ENCODE assay signal across 25 cellular contexts in the genomic region with DNA sequence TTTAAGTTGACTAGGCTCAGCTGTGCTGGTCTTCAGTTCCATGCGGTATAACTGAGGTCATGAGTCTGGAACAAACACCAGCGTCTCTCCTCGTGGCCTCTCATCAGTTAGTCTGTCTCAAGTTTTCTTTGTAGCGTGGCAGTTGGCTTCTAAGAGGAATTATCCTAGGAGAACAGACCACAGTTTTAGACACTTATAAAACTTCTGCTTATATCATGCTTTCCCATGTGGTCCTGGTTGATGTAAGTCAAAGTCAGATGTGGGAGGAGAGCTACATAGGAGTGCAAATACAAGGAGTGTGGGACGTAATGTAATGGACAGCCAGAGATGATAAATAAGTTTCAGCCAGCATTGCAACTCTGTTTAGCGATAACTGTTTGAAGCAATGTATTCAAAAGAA.
"Had no signal": no experiment of that assay in that cellular context is flagged by ENCODE, and none has a peak within 500 bp of the region (broad histone marks: within the 10 kb centered on the region; RNA-seq: fewer than 3 reads in every experiment).

No MANE protein-coding gene starts in this region.

- H3K9me3 Mint-ChIP-seq: effector memory CD8-positive, alpha-beta T cell; naive thymus-derived CD8-positive, alpha-beta T cell; neural crest cell; stimulated activated effector memory CD8-positive, alpha-beta T cell treated with anti-CD3 and anti-CD28 coated beads, Interleukin-12 subunit alpha, Interleukin-12 subunit beta, amount 100 ng/mL, for 72 hours had no signal

- H3K4me1 Mint-ChIP-seq: naive thymus-derived CD8-positive, alpha-beta T cell; stimulated activated effector memory CD8-positive, alpha-beta T cell treated with anti-CD3 and anti-CD28 coated beads, Interleukin-12 subunit alpha, Interleukin-12 subunit beta, amount 100 ng/mL, for 72 hours had no signal

- H3K4me1 ChIP-seq: gastrocnemius medialis, testis, tibial artery had no signal

- DNase-seq: dermis blood vessel endothelial cell; effector memory CD8-positive, alpha-beta T cell; erythroblast; foreskin fibroblast; gastrocnemius medialis; head of caudate nucleus; kidney; mesendoderm; naive thymus-derived CD8-positive, alpha-beta T cell; pancreas; stimulated activated CD4-positive, alpha-beta T cell treated with anti-CD3 and anti-CD28 coated beads, Interleukin-2, amount 100 ng/mL, for 24 hours; stimulated activated CD4-positive, alpha-beta T cell treated with anti-CD3 and anti-CD28 coated beads, Interleukin-4, amount 100 ng/mL, for 24 hours; stimulated activated naive CD4-positive, alpha-beta T cell treated with Interleukin-2 at 50 U/mL for 16 hours; stomach; testis; tibial artery; upper lobe of left lung had no signal

- H3K4me3 ChIP-seq: coronary artery, gastrocnemius medialis, lung, pancreas, smooth muscle cell, stomach, testis, tibial artery, upper lobe of left lung had no signal

- H3K27me3 ChIP-seq: gastrocnemius medialis, neutrophil, pancreas, stomach, testis, tibial artery, upper lobe of left lung had no signal

- H3K36me3 ChIP-seq: gastrocnemius medialis, neutrophil, pancreas, tibial artery, upper lobe of left lung had no signal

- H3K27me3 Mint-ChIP-seq: effector memory CD8-positive, alpha-beta T cell; naive thymus-derived CD8-positive, alpha-beta T cell had no signal

- H3K27ac ChIP-seq: coronary artery, gastrocnemius medialis, neutrophil, pancreas, stomach, testis, tibial artery, upper lobe of left lung had no signal

- ATAC-seq: effector memory CD8-positive, alpha-beta T cell; gastrocnemius medialis; naive thymus-derived CD8-positive, alpha-beta T cell; sciatic nerve; stimulated activated effector memory CD8-positive, alpha-beta T cell treated with anti-CD3 and anti-CD28 coated beads, Interleukin-12 subunit alpha, Interleukin-12 subunit beta, amount 100 ng/mL, for 72 hours had no signal

- H3K4me3 Mint-ChIP-seq: effector memory CD8-positive, alpha-beta T cell; naive thymus-derived CD8-positive, alpha-beta T cell; neural crest cell; stimulated activated effector memory CD8-positive, alpha-beta T cell treated with anti-CD3 and anti-CD28 coated beads, Interleukin-12 subunit alpha, Interleukin-12 subunit beta, amount 100 ng/mL, for 72 hours had no signal

- H3K9me3 ChIP-seq: gastrocnemius medialis, neutrophil, pancreas, stomach, testis, tibial artery, upper lobe of left lung had no signal

- H3K27ac Mint-ChIP-seq: effector memory CD8-positive, alpha-beta T cell; naive thymus-derived CD8-positive, alpha-beta T cell; stimulated activated effector memory CD8-positive, alpha-beta T cell treated with anti-CD3 and anti-CD28 coated beads, Interleukin-12 subunit alpha, Interleukin-12 subunit beta, amount 100 ng/mL, for 72 hours had no signal

- FAIRE-seq: kidney, urothelium cell line had no signal

- H3K36me3 Mint-ChIP-seq: naive thymus-derived CD8-positive, alpha-beta T cell; stimulated activated effector memory CD8-positive, alpha-beta T cell treated with anti-CD3 and anti-CD28 coated beads, Interleukin-12 subunit alpha, Interleukin-12 subunit beta, amount 100 ng/mL, for 72 hours had no signal
